ENCODE assay signal across 9 cellular contexts in the genomic region with DNA sequence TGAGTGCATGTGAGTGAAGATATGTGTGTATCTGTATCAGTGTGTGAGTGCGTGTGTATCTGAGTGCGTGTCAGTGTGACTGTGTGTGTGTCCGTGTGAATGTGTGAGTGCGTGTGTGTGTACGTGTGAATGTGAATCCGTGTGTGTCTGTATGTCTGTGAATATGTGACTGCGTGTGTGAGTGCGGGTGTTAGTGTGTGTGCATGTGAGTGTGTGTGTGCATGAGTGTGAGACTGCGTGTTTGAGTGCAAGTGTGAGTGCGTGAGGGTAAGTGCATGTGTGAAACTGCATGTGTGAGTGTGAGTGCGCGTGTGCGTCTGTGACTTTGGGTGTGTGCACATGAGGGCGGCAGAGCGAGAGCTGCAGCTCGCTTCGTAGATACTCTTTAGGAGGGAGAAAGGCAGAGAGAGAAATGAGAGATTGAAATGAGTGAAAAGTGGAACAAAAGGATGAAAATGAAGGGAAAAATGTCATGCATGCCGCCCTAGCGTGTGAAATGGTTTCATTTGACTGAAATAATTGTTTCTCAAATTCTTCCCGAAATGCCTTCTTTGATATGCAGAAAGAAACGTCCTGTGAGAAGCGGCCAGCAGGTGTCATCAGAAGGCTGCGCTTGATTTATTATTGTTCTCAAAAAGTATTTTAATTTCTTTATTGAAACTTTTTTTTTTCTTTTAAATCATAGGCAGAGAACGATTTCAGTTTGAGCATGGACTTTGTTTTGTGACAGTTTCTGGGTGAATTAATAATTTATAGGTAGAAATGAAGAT. TPM values are rescaled to one million over a fixed set of nuclear protein-coding genes. Genes with fewer than 3 reads are reported as not detected.
DNase-seq lines count a peak whose midpoint lies in the region; ATAC-seq and TF ChIP-seq lines count a peak whose summit lies in the region.
"Had no signal": no experiment of that assay in that cellular context is flagged by ENCODE, and none has a peak within 500 bp of the region (broad histone marks: within the 10 kb centered on the region; RNA-seq: fewer than 3 reads in every experiment).

No MANE protein-coding gene starts in this region.

- DNase-seq in NOMO-1 (lab: John Stamatoyannopoulos, UW; ENCODE audit: unreplicated experiment in 2 of 2) (peak; percentile 4 to 5), NOMO-1 treated with dmso at 0.1 percent for 144 hours (lab: John Stamatoyannopoulos, UW; ENCODE audit: unreplicated experiment) (no peak), Kasumi-1 (lab: John Stamatoyannopoulos, UW) (peak; percentile 11 to 36), cerebellar cortex (ENCODE audit: low spot score) (peak; percentile 8), osteoblast (ENCODE audit: insufficient read length, low spot score, missing footprints) (no peak), NCI-H1694 (lab: John Stamatoyannopoulos, UW) (no peak)
- DNase-seq: islet precursor cell had no signal

- H4K20me1 ChIP-seq in osteoblast (ENCODE audit: insufficient read depth, low read length), result peaks cover 26% of the 10 kb centered on the region

- no peak overlapping the region for H2AFZ ChIP-seq in osteoblast (ENCODE audit: low read length)

- H3K4me3 ChIP-seq in osteoblast (ENCODE audit: insufficient read depth, low read length), result no peak overlapping the region

- no peaks in the 10 kb centered on the region for H3K36me3 ChIP-seq in osteoblast (ENCODE audit: insufficient read depth, low read length)

- no peaks in the 10 kb centered on the region for H3K27me3 ChIP-seq in osteoblast (ENCODE audit: insufficient read depth, low read length)

- ATAC-seq in GM19023 (IDR thresholded peaks at IDR 0.05; ENCODE audit: unreplicated experiment), result no peak
- no peak for ATAC-seq in GM19328 (IDR thresholded peaks at IDR 0.05; ENCODE audit: unreplicated experiment)

- H3K27ac ChIP-seq in osteoblast (ENCODE audit: low read depth, low read length), result no peak overlapping the region

- H3K4me2 ChIP-seq in osteoblast (ENCODE audit: insufficient read depth, low read length), result no peak overlapping the region

- peak; percentile 40 for TF ChIP-seq CTCF in osteoblast (IDR thresholded peaks at IDR 0.05; ENCODE audit: extremely low read depth, low read depth, low read length)

- H3K9me3 ChIP-seq in osteoblast (ENCODE audit: low read depth, low read length), result no peaks in the 10 kb centered on the region

- H3K79me2 ChIP-seq in osteoblast (ENCODE audit: insufficient read depth, low read length), result peaks cover 38% of the 10 kb centered on the region

- H3K4me1 ChIP-seq in osteoblast (ENCODE audit: insufficient read depth, low read length), result no peaks in the 10 kb centered on the region

RNA-seq across cellular contexts. Expression of a gene that starts 25.6 kb away (rescaled TPM):
- 16.6 and 19.4 TPM in 2 replicates for total RNA-seq in osteoblast

Comparison
In these comparisons a context has a peak if more than half of its experiments do, and no peak if none do; other contexts are left out.
1. DNase-seq: peak in NOMO-1 (2 of 2), Kasumi-1 (2 of 2) and cerebellar cortex (single experiment); none in NOMO-1 treated with dmso at 0.1 percent for 144 hours (single experiment), osteoblast (single experiment) and NCI-H1694 (single experiment).